In the genomic region with DNA sequence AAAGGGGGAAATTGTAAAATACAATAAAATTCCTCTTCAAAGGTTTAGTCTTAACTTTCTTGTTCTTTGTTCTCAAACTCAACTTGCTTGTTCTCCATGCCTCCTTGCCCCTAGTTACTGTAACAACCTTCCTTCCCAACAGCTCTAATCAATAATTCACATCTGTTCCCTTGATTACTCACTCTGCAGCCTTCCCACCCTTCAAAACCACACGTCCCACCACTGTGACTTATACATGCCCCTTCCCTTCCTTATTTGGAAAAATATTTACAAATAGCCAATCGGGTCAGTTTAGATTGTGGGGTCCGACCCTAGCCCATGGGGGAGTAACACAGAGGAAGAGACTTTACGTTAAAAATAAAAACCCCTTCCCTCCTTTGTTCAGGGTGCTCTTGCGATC, we compare ENCODE assay signal across 8 cellular contexts. TPM values are rescaled to one million over a fixed set of nuclear protein-coding genes. Genes with fewer than 3 reads are reported as not detected.
DNase-seq lines count a peak whose midpoint lies in the region; ATAC-seq and TF ChIP-seq lines count a peak whose summit lies in the region.

No MANE protein-coding gene starts in this region.

- DNase-seq in NCI-H2227 (lab: John Stamatoyannopoulos, UW; ENCODE audit: unreplicated experiment) (peak; percentile 17), NCI-H2227 treated with DMSO at 0.1 percent for 48 hours (lab: John Stamatoyannopoulos, UW) (no peak), NB4 (ENCODE audit: low read depth) (peak; percentile 87), ascending aorta (ENCODE audit: low spot score in 2 of 2) (no peak), kidney tubule cell (ENCODE audit: low spot score) (peak; percentile 84), thyroid gland (no peak), foreskin keratinocyte (no peak), inferior parietal cortex (ENCODE audit: extremely low spot score) (no peak)

- TF ChIP-seq CTCF in NB4 (IDR thresholded peaks at IDR 0.05; ENCODE audit: low read depth, low read length) (no peak), ascending aorta (IDR thresholded peaks at IDR 0.05) (no peak), thyroid gland (IDR thresholded peaks at IDR 0.05) (no peak), foreskin keratinocyte (conservative IDR thresholded peaks at IDR 0.05) (no peak)

- intact Hi-C loops in ascending aorta (cut with DNase I) (loop anchor here (2.0 to 5.0 kb wide), 5 partner anchors 35 to 267 kb away; partner anchors contain the start of genes ATP13A1, ZNF253, ZNF486 and ZNF506), thyroid gland (cut with DNase I) (no loop called here)

- TF ChIP-seq POLR2A in NB4 (IDR thresholded peaks at IDR 0.05; ENCODE audit: extremely low read depth, insufficient read length) (no peak), thyroid gland (IDR thresholded peaks at IDR 0.05) (no peak)

- H3K27ac ChIP-seq in ascending aorta (peak overlapping the region in 1 of 2 donors; percentile 77), thyroid gland (peak overlapping the region; percentile 5 to 96 (median 93)), foreskin keratinocyte (no peak overlapping the region)

- H3K4me1 ChIP-seq in ascending aorta (peaks cover 0 to 2% of the 10 kb centered on the region in 2 donors), thyroid gland (peaks cover 6 to 9% of the 10 kb centered on the region in 2 donors), foreskin keratinocyte (no peaks in the 10 kb centered on the region)

- 0 to 1% methylated on average over 5 of the region's 5 CpGs for WGBS in thyroid gland, 2 donors

- H3K27me3 ChIP-seq in ascending aorta (no peaks in the 10 kb centered on the region), thyroid gland (no peaks in the 10 kb centered on the region), foreskin keratinocyte (no peaks in the 10 kb centered on the region)

- no peaks in the 10 kb centered on the region for H3K36me3 ChIP-seq in ascending aorta
- no peaks in the 10 kb centered on the region for H3K36me3 ChIP-seq in thyroid gland

- H3K9me3 ChIP-seq in ascending aorta: peaks cover 0 to 34% of the 10 kb centered on the region in 2 donors
- H3K9me3 ChIP-seq in thyroid gland: no peaks in the 10 kb centered on the region

- H3K4me3 ChIP-seq in NB4 (ENCODE audit: low read depth, low read length) (peak overlapping the region; percentile 91), ascending aorta (peak overlapping the region; percentile 80 to 82), thyroid gland (replicated peaks in 1 of 3) (peak overlapping the region in 2 of 3 donors; percentile 1 to 72)

- no peak for ATAC-seq in foreskin keratinocyte

RNA-seq across cellular contexts. Expression of gene ZNF93, which starts 0.6 kb away (rescaled TPM):
- total RNA-seq in ascending aorta (2.9 TPM), thyroid gland (10 to 100 TPM; 12.2 to 29.0 (median 23.2) TPM), foreskin keratinocyte (7.2 and 9.0 TPM in 2 replicates)
- polyA plus RNA-seq in foreskin keratinocyte: 3.0 and 4.1 TPM in 2 replicates

RNA-seq across cellular contexts. Expression of gene ZNF253, which starts 34.4 kb away (rescaled TPM):
- total RNA-seq in ascending aorta (1.8 TPM), thyroid gland (10 to 100 TPM; 25.7 to 31.6 (median 27.2) TPM), foreskin keratinocyte (3.3 and 4.7 TPM in 2 replicates)
- 0.92 and 1.2 TPM in 2 replicates for polyA plus RNA-seq in foreskin keratinocyte

Comparison
In these comparisons a context has a peak if more than half of its experiments do, and no peak if none do; other contexts are left out.
1. DNase-seq: peak in NCI-H2227 (single experiment), NB4 (single experiment) and kidney tubule cell (single experiment); none in NCI-H2227 treated with DMSO at 0.1 percent for 48 hours (single experiment), ascending aorta (0 of 2), thyroid gland (0 of 2), foreskin keratinocyte (0 of 2) and inferior parietal cortex (single experiment).
2. H3K4me3 ChIP-seq: peak in every context shown above with its lines; median percentile 91 in NB4; 81 in ascending aorta; 36 in thyroid gland.